In genomic region chr12:124921200-124922008, GRCh38 we compare ENCODE assay signal across 8 cellular contexts. TPM values are rescaled to one million over a fixed set of nuclear protein-coding genes. Genes with fewer than 3 reads are reported as not detected.
DNase-seq lines count a peak whose midpoint lies in the region; ATAC-seq, FAIRE-seq and TF ChIP-seq lines count a peak whose summit lies in the region.

No MANE protein-coding gene starts in this region.

- peaks cover 8% of the 10 kb centered on the region for H3K79me2 ChIP-seq in GM12878 (ENCODE audit: control insufficient read depth, insufficient read depth, low read length)

- peaks cover 36% of the 10 kb centered on the region for H3K4me1 ChIP-seq in GM12878 (ENCODE audit: control insufficient read depth, insufficient read depth, low read length)

- H3K36me3 ChIP-seq in GM12878 (ENCODE audit: control insufficient read depth in 2 of 2, insufficient read depth in 2 of 2, low read length in 1 of 2) = no peaks in the 10 kb centered on the region

- no peaks in the 10 kb centered on the region for H3K27me3 ChIP-seq in GM12878 (replicated peaks in 1 of 2; ENCODE audit: control insufficient read depth in 2 of 2, insufficient read depth in 2 of 2, low read length in 1 of 2)

- ATAC-seq in HG02852 (IDR thresholded peaks at IDR 0.05; ENCODE audit: unreplicated experiment) (peak; percentile 45), GM12878 (peak; percentile 64), esophagus mucosa (no peak)

- CTCF ChIA-PET in GM12878 (lab: Yijun Ruan, JAX) = interaction anchor here (0.7 to 21.3 kb wide), 6 partner anchors 11 to 147 kb away, joined by 3 to 523 read pairs (median 8); no protein-coding TSS in a partner anchor

- TF ChIP-seq EP300 in GM12878 (IDR thresholded peaks at IDR 0.05; ENCODE audit: borderline replicate concordance in 1 of 2, control insufficient read depth in 1 of 2, low read depth in 2 of 2, low read length in 2 of 2) = peak; percentile 99 to 100

- no peak for DNase-seq in GM18507 (ENCODE audit: extremely low spot score, insufficient read length, low read depth)
- peak; percentile 97 for DNase-seq in GM12878 (ENCODE audit: low read depth, low spot score)
- peak; percentile 82 for DNase-seq in islet precursor cell
- peak; percentile 70 for DNase-seq in stimulated activated CD4-positive, alpha-beta T cell treated with anti-CD3 and anti-CD28 coated beads, Interleukin-4, amount 100 ng/mL, for 1 hour
- no peak for DNase-seq in SHP77 treated with DMSO at 0.1 percent for 48 hours (lab: John Stamatoyannopoulos, UW)

- RAD21 ChIA-PET in GM12878 (lab: Charles Lee; ENCODE audit: unreplicated experiment) = interaction anchor here (1.0 to 12.1 kb wide), 7 partner anchors 9 to 147 kb away, joined by 3 to 246 read pairs (median 6); no protein-coding TSS in a partner anchor

- H3K4me3 ChIP-seq in GM12878 = peak overlapping the region; percentile 58

- BruUV-seq in GM12878 (replicated peaks; lab: Mats Ljungman, UMichigan) = no TSS peak

- POLR2A ChIA-PET in GM12878 (lab: Charles Lee) = interaction anchor here (0.6 to 16.4 kb wide), 10 partner anchors 8 to 427 kb away, joined by 3 to 346 read pairs (median 3); partner anchors contain the start of gene BRI3BP

- TF ChIP-seq POLR2A in Raji (IDR thresholded peaks at IDR 0.05; ENCODE audit: insufficient read depth, low read depth, low read length) = peak; percentile 87
- peak; percentile 90 for TF ChIP-seq POLR2A in GM12878 (IDR thresholded peaks at IDR 0.05; ENCODE audit: low read depth, low read length)

- peak overlapping the region; percentile 85 for H2AFZ ChIP-seq in GM12878 (ENCODE audit: control insufficient read depth, low read depth, low read length)

- no peaks in the 10 kb centered on the region for H4K20me1 ChIP-seq in GM12878 (ENCODE audit: control insufficient read depth, insufficient read depth)

- 1% methylated on average over 16 of the region's 16 CpGs for WGBS in GM12878 (ENCODE audit: insufficient coverage, insufficient replicate concordance, low lambda C conversion rate, missing lambda C conversion rate)

- peak overlapping the region; percentile 82 for H3K4me2 ChIP-seq in GM12878 (ENCODE audit: control insufficient read depth, insufficient read depth)

- H3K9me3 ChIP-seq in GM12878 (replicated peaks; ENCODE audit: control insufficient read depth, insufficient read depth, low read length) = no peaks in the 10 kb centered on the region

- peak overlapping the region; percentile 100 for H3K27ac ChIP-seq in GM12878 (ENCODE audit: control insufficient read depth, insufficient read depth)

- peak overlapping the region; percentile 94 for H3K9ac ChIP-seq in GM12878 (ENCODE audit: control insufficient read depth, insufficient read depth, low read length)

- in situ Hi-C loops in GM12878 (cut with MboI) = loop anchor here (10.0 to 25.0 kb wide), 2 partner anchors 513 to 1484 kb away; partner anchors contain the start of gene RILPL2

- SMC1A ChIA-PET in GM12878 (lab: Charles Lee; ENCODE audit: uncharacterized antibody, unreplicated experiment) = interaction anchor here (1.6 to 12.3 kb wide), 7 partner anchors 13 to 147 kb away, joined by 5 to 294 read pairs (median 6); no protein-coding TSS in a partner anchor

- no peak for TF ChIP-seq CTCF in GM12878 (IDR thresholded peaks at IDR 0.05 in 2 of 3, conservative IDR thresholded peaks at IDR 0.05 in 1 of 3; ENCODE audit: control insufficient read depth in 2 of 3, extremely low read depth in 1 of 3, insufficient read depth in 1 of 3, low read depth in 3 of 3, low read length in 3 of 3)

- FAIRE-seq in GM18507 (lab: Jason Lieb, UNC) (peak; percentile 87), GM12878 (lab: Jason Lieb, UNC) (peak; percentile 89)

- intact Hi-C loops in GM12878 (cut with micrococcal nuclease; ENCODE audit: unreplicated experiment) = loop anchor here (1.0 kb wide), 1 partner anchor 19 kb away; no protein-coding TSS in a partner anchor

- TF ChIP-seq RAD21 in GM12878 (IDR thresholded peaks at IDR 0.05; ENCODE audit: insufficient read depth, low read depth, low read length) = no peak

TF ChIP-seq in GM12878, 131 proteins besides CTCF, POLR2A, EP300 and RAD21 (continues in another document):
- TF ChIP-seq RAD51 (IDR thresholded peaks at IDR 0.05) = no peak; the same call in 1 of the 2 replicates
- no peak for TF ChIP-seq ZBTB4 (CRISPR knock-in tag; IDR thresholded peaks at IDR 0.05)
- no peak for TF ChIP-seq KAT2A (conservative IDR thresholded peaks at IDR 0.05; ENCODE audit: control insufficient read depth, low read depth, low read length)
- TF ChIP-seq TBL1XR1 (IDR thresholded peaks at IDR 0.05; ENCODE audit: low read depth, low read length) = peak; percentile 84

RNA-seq across cellular contexts. Expression of gene UBC, which starts 7.0 kb away (rescaled TPM):
- total RNA-seq in GM12878 (2013; cell fraction: nucleolus; rRNA removed) = 329 and 366 TPM in 2 replicates
- total RNA-seq in GM12878 (2014; rRNA removed) (883 and 944 TPM in 2 replicates), GM12878 (2014; rRNA removed; fragmentation: Illumina TruSeq; extraction: Trizol) (816 and 821 TPM in 2 replicates), GM12878 (2021) (736 and 799 TPM in 2 replicates), esophagus mucosa (1,223 TPM)
- 1,550 TPM for polyA plus RNA-seq in GM12878 (2011; ENCODE audit: low read depth)
- polyA plus RNA-seq in GM12878 (2011; rRNA removed) (1,270 and 1,666 TPM in 2 replicates), GM12878 (2014; fragmentation: Illumina TruSeq; extraction: Trizol) (973 and 1,123 TPM in 2 replicates), GM12878 (2014; fragmentation: Nextera tagmentation; extraction: Ambion mirVana) (1,000 to 10,000 TPM in 1 of 2 experiments, 100 to 1,000 TPM in 1; 785 to 1,214 TPM), GM12878 (2014; rRNA removed) (610 and 653 TPM in 2 replicates), GM12878 (2016; fragmentation: Nextera tagmentation; extraction: Ambion mirVana) (100 to 1,000 TPM; 866 to 909 TPM)
- 1,638 and 1,774 TPM in 2 replicates for polyA plus RNA-seq in GM12878 (2011; cell fraction: cytosol; rRNA removed)
- 1,319 and 1,377 TPM in 2 replicates for polyA plus RNA-seq in GM12878 (2011; cell fraction: nucleus; rRNA removed)
- polyA plus RNA-seq in GM12878 (2012) = 962 and 1,441 TPM in 2 replicates
- 980 and 1,147 TPM in 2 replicates for polyA minus RNA-seq in GM12878 (2011; rRNA and poly(A)+ RNA removed)
- 232 and 279 TPM in 2 replicates for polyA minus RNA-seq in GM12878 (2011; cell fraction: cytosol; rRNA and poly(A)+ RNA removed)
- 143 and 182 TPM in 2 replicates for polyA minus RNA-seq in GM12878 (2011; cell fraction: nucleus; rRNA and poly(A)+ RNA removed)

RNA-seq across cellular contexts. Expression of gene SCARB1, which starts 57.7 kb away (rescaled TPM):
- 359 and 403 TPM in 2 replicates for total RNA-seq in GM12878 (2013; cell fraction: nucleolus; rRNA removed)
- total RNA-seq in GM12878 (2014; rRNA removed) (46.5 and 51.4 TPM in 2 replicates), GM12878 (2014; rRNA removed; fragmentation: Illumina TruSeq; extraction: Trizol) (27.9 and 29.9 TPM in 2 replicates), GM12878 (2021) (102 and 104 TPM in 2 replicates), esophagus mucosa (10.2 TPM)
- 27.3 TPM for polyA plus RNA-seq in GM12878 (2011; ENCODE audit: low read depth)
- polyA plus RNA-seq in GM12878 (2011; rRNA removed) (50.6 and 89.3 TPM in 2 replicates), GM12878 (2014; fragmentation: Illumina TruSeq; extraction: Trizol) (66.0 and 78.8 TPM in 2 replicates), GM12878 (2014; fragmentation: Nextera tagmentation; extraction: Ambion mirVana) (1 to 10 TPM in 1 of 2 experiments, under 1 TPM in 1; 0.34 to 3.3 TPM), GM12878 (2014; rRNA removed) (81.4 and 89.5 TPM in 2 replicates), GM12878 (2016; fragmentation: Nextera tagmentation; extraction: Ambion mirVana) (10 to 100 TPM; 62.8 to 63.3 TPM)
- polyA plus RNA-seq in GM12878 (2011; cell fraction: cytosol; rRNA removed) = 131 and 137 TPM in 2 replicates
- polyA plus RNA-seq in GM12878 (2011; cell fraction: nucleus; rRNA removed) = 542 and 556 TPM in 2 replicates
- polyA plus RNA-seq in GM12878 (2012) = 61.4 and 89.0 TPM in 2 replicates
- polyA minus RNA-seq in GM12878 (2011; rRNA and poly(A)+ RNA removed) = 89.0 and 116 TPM in 2 replicates
- polyA minus RNA-seq in GM12878 (2011; cell fraction: cytosol; rRNA and poly(A)+ RNA removed) = 31.7 and 37.7 TPM in 2 replicates
- 70.1 and 83.4 TPM in 2 replicates for polyA minus RNA-seq in GM12878 (2011; cell fraction: nucleus; rRNA and poly(A)+ RNA removed)

Comparison
In these comparisons a context has a peak if more than half of its experiments do, and no peak if none do; other contexts are left out.
1. DNase-seq: peak in GM12878 (single experiment), islet precursor cell (single experiment) and stimulated activated CD4-positive, alpha-beta T cell treated with anti-CD3 and anti-CD28 coated beads, Interleukin-4, amount 100 ng/mL, for 1 hour (single experiment); none in GM18507 (single experiment) and SHP77 treated with DMSO at 0.1 percent for 48 hours (single experiment).